In genomic region chr21:16159971-16160350, GRCh38 we compare ENCODE assay signal across 26 cellular contexts.
"Had no signal": no experiment of that assay in that cellular context is flagged by ENCODE, and none has a peak within 500 bp of the region (broad histone marks: within the 10 kb centered on the region; RNA-seq: fewer than 3 reads in every experiment).

No MANE protein-coding gene starts in this region.

- H3K27me3 Mint-ChIP-seq: activated CD4-positive, alpha-beta T cell treated with anti-CD3 and anti-CD28 coated beads for 36 hours; activated CD8-positive, alpha-beta memory T cell treated with anti-CD3 and anti-CD28 coated beads, Interleukin-2, amount 10 ng/mL, durations not matched to agents 7 days and 5 days; activated naive CD4-positive, alpha-beta T cell treated with anti-CD3 and anti-CD28 coated beads, Interleukin-2, amount 50 U/mL, for 24 hours; activated T-cell treated with anti-CD3 and anti-CD28 coated beads, Interleukin-2, amount 50 U/mL, for 24 hours; central memory CD8-positive, alpha-beta T cell; T-helper 17 cell had no signal

- H3K27me3 ChIP-seq: body of pancreas, MG63 had no signal

- H3K9me3 Mint-ChIP-seq: activated naive CD4-positive, alpha-beta T cell treated with anti-CD3 and anti-CD28 coated beads, Interleukin-2, amount 50 U/mL, for 24 hours; activated T-cell treated with anti-CD3 and anti-CD28 coated beads, Interleukin-2, amount 50 U/mL, for 24 hours; activated T-helper 1 cell treated with anti-CD3 and anti-CD28 coated beads, Interleukin-12 subunit alpha, Interleukin-12 subunit beta, Interleukin-2, Interleukin-4 antibody, amounts not matched to agents 30 ng/mL and 10 ng/mL and 1 ng/mL, durations not matched to agents 14 hours and 24 hours and 36 hours; central memory CD8-positive, alpha-beta T cell had no signal

- H3K36me3 Mint-ChIP-seq: activated CD8-positive, alpha-beta memory T cell treated with anti-CD3 and anti-CD28 coated beads, Interleukin-2, amount 10 ng/mL, durations not matched to agents 7 days and 5 days; activated naive CD4-positive, alpha-beta T cell treated with anti-CD3 and anti-CD28 coated beads, Interleukin-2, amount 50 U/mL, for 24 hours had no signal

- DNase-seq: activated CD4-positive, alpha-beta T cell treated with anti-CD3 and anti-CD28 coated beads for 36 hours; activated CD4-positive, alpha-beta T cell treated with anti-CD3 and anti-CD28 coated beads, Interleukin-2, amount 50 U/mL, for 1 hour; activated CD8-positive, alpha-beta memory T cell treated with anti-CD3 and anti-CD28 coated beads, Interleukin-2, amount 10 ng/mL, durations not matched to agents 7 days and 5 days; activated CD8-positive, alpha-beta T cell treated with anti-CD3 and anti-CD28 coated beads, Interleukin-2, amount 10 ng/mL, durations not matched to agents 7 days and 5 days; activated effector memory CD4-positive, alpha-beta T cell treated with Interleukin-2 at 50 U/mL for 16 hours; activated naive CD4-positive, alpha-beta T cell; activated T-cell treated with anti-CD3 and anti-CD28 coated beads, Interleukin-2, amount 50 U/mL, for 24 hours; body of pancreas; MG63; MV-4-11; NCI-H1092 treated with DMSO at 0.1 percent for 48 hours; NCI-H1417 treated with DMSO at 0.1 percent for 48 hours; NCI-H1694; NCI-H2029; NCI-H2107; NCI-H345; NCI-H510A; NCI-H69; SHP77; T-helper 17 cell; T-helper 9 cell had no signal

- H3K4me2 ChIP-seq: KMS-11 had no signal

- H3K4me1 Mint-ChIP-seq: activated CD4-positive, alpha-beta T cell treated with anti-CD3 and anti-CD28 coated beads for 36 hours; activated CD8-positive, alpha-beta memory T cell treated with anti-CD3 and anti-CD28 coated beads, Interleukin-2, amount 10 ng/mL, durations not matched to agents 7 days and 5 days; activated naive CD4-positive, alpha-beta T cell treated with anti-CD3 and anti-CD28 coated beads, Interleukin-2, amount 50 U/mL, for 24 hours; central memory CD8-positive, alpha-beta T cell; T-helper 17 cell had no signal

- H3K27ac ChIP-seq: body of pancreas, KMS-11 had no signal

- H3K4me3 ChIP-seq: body of pancreas had no signal

- H3K4me3 Mint-ChIP-seq: activated CD4-positive, alpha-beta T cell treated with anti-CD3 and anti-CD28 coated beads for 36 hours; activated CD8-positive, alpha-beta memory T cell treated with anti-CD3 and anti-CD28 coated beads, Interleukin-2, amount 10 ng/mL, durations not matched to agents 7 days and 5 days; activated CD8-positive, alpha-beta T cell treated with anti-CD3 and anti-CD28 coated beads, Interleukin-2, amount 10 ng/mL, durations not matched to agents 7 days and 5 days; activated naive CD4-positive, alpha-beta T cell treated with anti-CD3 and anti-CD28 coated beads, Interleukin-2, amount 50 U/mL, for 24 hours; activated T-cell treated with anti-CD3 and anti-CD28 coated beads, Interleukin-2, amount 50 U/mL, for 24 hours; activated T-helper 1 cell treated with anti-CD3 and anti-CD28 coated beads, Interleukin-12 subunit alpha, Interleukin-12 subunit beta, Interleukin-2, Interleukin-4 antibody, amounts not matched to agents 30 ng/mL and 10 ng/mL and 1 ng/mL, durations not matched to agents 14 hours and 24 hours and 36 hours; central memory CD8-positive, alpha-beta T cell; T-helper 17 cell had no signal

- H3K9ac ChIP-seq: KMS-11 had no signal

- ATAC-seq: activated CD4-positive, alpha-beta T cell treated with anti-CD3 and anti-CD28 coated beads for 36 hours; activated CD8-positive, alpha-beta memory T cell treated with anti-CD3 and anti-CD28 coated beads, Interleukin-2, amount 10 ng/mL, durations not matched to agents 7 days and 5 days; activated CD8-positive, alpha-beta T cell treated with anti-CD3 and anti-CD28 coated beads, Interleukin-2, amount 10 ng/mL, durations not matched to agents 7 days and 5 days; body of pancreas; T-helper 17 cell had no signal

- H3K9me3 ChIP-seq: body of pancreas, MG63 had no signal

- H3K27ac Mint-ChIP-seq: activated CD4-positive, alpha-beta T cell treated with anti-CD3 and anti-CD28 coated beads for 36 hours; activated CD8-positive, alpha-beta memory T cell treated with anti-CD3 and anti-CD28 coated beads, Interleukin-2, amount 10 ng/mL, durations not matched to agents 7 days and 5 days; activated CD8-positive, alpha-beta T cell treated with anti-CD3 and anti-CD28 coated beads, Interleukin-2, amount 10 ng/mL, durations not matched to agents 7 days and 5 days; activated naive CD4-positive, alpha-beta T cell treated with anti-CD3 and anti-CD28 coated beads, Interleukin-2, amount 50 U/mL, for 24 hours; activated T-cell treated with anti-CD3 and anti-CD28 coated beads, Interleukin-2, amount 50 U/mL, for 24 hours; activated T-helper 1 cell treated with anti-CD3 and anti-CD28 coated beads, Interleukin-12 subunit alpha, Interleukin-12 subunit beta, Interleukin-2, Interleukin-4 antibody, amounts not matched to agents 30 ng/mL and 10 ng/mL and 1 ng/mL, durations not matched to agents 14 hours and 24 hours and 36 hours; T-helper 17 cell had no signal

- FAIRE-seq: RCC 7860 had no signal

- H3K4me1 ChIP-seq: body of pancreas had no signal
